ENCODE assay signal across 5 cellular contexts in the genomic region with DNA sequence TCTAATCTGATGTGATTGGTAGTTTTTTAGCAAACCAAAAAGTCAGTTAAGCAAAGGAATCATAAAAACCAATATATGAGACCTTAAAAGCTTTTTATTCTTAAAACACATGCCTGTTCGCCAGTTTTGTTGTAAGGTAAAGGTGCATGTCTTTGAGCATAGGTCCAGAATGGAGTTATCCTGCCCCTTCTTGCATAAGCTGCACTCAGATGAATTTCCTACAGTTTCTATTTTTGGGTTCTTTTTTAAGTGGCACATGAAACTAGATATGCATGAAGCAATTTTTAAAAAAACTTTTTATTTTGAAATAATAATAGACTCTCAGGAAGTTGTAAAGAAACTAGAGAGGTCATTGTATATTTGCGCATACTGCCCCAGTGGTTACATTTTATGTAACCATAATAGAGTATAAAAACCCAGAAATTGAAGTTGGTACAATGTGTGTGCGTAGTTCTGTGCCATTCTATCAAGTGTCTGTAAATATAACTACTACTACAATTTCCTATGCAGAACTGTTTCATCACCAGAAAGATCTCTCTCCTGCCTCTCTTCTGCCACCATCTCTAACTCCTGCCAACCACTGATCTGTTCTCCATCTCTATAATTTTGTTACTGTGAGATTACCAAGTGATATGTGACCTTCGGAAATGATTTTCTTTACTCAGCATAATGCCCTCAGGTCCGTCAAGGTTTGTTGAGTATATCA. TPM values are rescaled to one million over a fixed set of nuclear protein-coding genes. Genes with fewer than 3 reads are reported as not detected.
"Had no signal": no experiment of that assay in that cellular context is flagged by ENCODE, and none has a peak within 500 bp of the region (broad histone marks: within the 10 kb centered on the region; RNA-seq: fewer than 3 reads in every experiment).

No MANE protein-coding gene starts in this region.

RNA-seq across cellular contexts. Expression of a gene that starts 39.7 kb away (rescaled TPM):
- total RNA-seq: HepG2, HT-29, HT1080, IMR-90, K562 had no signal
